Comparison of ENCODE assay signal across 20 cellular contexts in genomic region chr12:120212301-120212700, GRCh38.
"Had no signal": no experiment of that assay in that cellular context is flagged by ENCODE, and none has a peak within 500 bp of the region (broad histone marks: within the 10 kb centered on the region; RNA-seq: fewer than 3 reads in every experiment).

No MANE protein-coding gene starts in this region.

- H3K4me1 ChIP-seq: esophagus muscularis mucosa, gastroesophageal sphincter, right atrium auricular region, stomach, uterus had no signal

- H3K36me3 ChIP-seq: ovary, uterus had no signal

- FAIRE-seq: colon, keratinocyte, small intestine had no signal

- H3K27ac ChIP-seq: esophagus muscularis mucosa, gastroesophageal sphincter, ovary, right atrium auricular region, stomach, uterus had no signal

- ATAC-seq: effector memory CD8-positive, alpha-beta T cell; gastroesophageal sphincter; left ventricle myocardium superior had no signal

- DNase-seq: effector memory CD8-positive, alpha-beta T cell; glutamatergic neuron; immature natural killer cell; left colon; left ventricle myocardium superior; mesenchymal stem cell; midbrain; naive B cell; ovary; small intestine; stimulated activated CD4-positive, alpha-beta T cell treated with anti-CD3 and anti-CD28 coated beads, Interleukin-12 subunit alpha, Interleukin-12 subunit beta, amount 100 ng/mL, for 4 hours; stimulated activated naive CD4-positive, alpha-beta T cell; stomach; uterus had no signal

- H3K4me3 ChIP-seq: esophagus muscularis mucosa, gastroesophageal sphincter, lung, ovary, right atrium auricular region, stomach, uterus had no signal

- H3K27me3 ChIP-seq: esophagus muscularis mucosa, gastroesophageal sphincter, ovary, right atrium auricular region, stomach, uterus had no signal

- H3K9me3 ChIP-seq: esophagus muscularis mucosa, gastroesophageal sphincter, ovary, right atrium auricular region, stomach, uterus had no signal
